8 cellular contexts compared by ENCODE assay signal in genomic region chr1:223776075-223776814, GRCh38.
DNase-seq lines count a peak whose midpoint lies in the region; ATAC-seq lines count a peak whose summit lies in the region.

No MANE protein-coding gene starts in this region.

- peaks cover 12 to 27% of the 10 kb centered on the region in 2 donors for H3K36me3 Mint-ChIP-seq in activated T-cell treated with anti-CD3 and anti-CD28 coated beads, Interleukin-2, amount 50 U/mL, for 72 hours (ENCODE audit: insufficient read depth in 2 of 2)

- peak overlapping the region; percentile 84 for H3K27ac ChIP-seq in ACC112 (ENCODE audit: low read depth, low read length)

- H3K4me3 Mint-ChIP-seq in activated T-cell treated with anti-CD3 and anti-CD28 coated beads, Interleukin-2, amount 50 U/mL, for 72 hours, result peak overlapping the region; percentile 14 to 64

- peaks cover 40% of the 10 kb centered on the region for H3K4me1 Mint-ChIP-seq in activated T-cell treated with anti-CD3 and anti-CD28 coated beads, Interleukin-2, amount 50 U/mL, for 72 hours (ENCODE audit: low read depth)

- no peak overlapping the region for H2AFZ ChIP-seq in ACC112 (ENCODE audit: low read length, unreplicated experiment)

- H3K4me3 ChIP-seq in ACC112 (ENCODE audit: low read depth, low read length), result peak overlapping the region; percentile 10; the same call in 1 of the 2 replicates

- intact Hi-C loops in left cardiac atrium (cut with DNase I), result no loop called here

- peaks cover 45% of the 10 kb centered on the region for H3K4me1 ChIP-seq in ACC112 (ENCODE audit: control insufficient read depth, insufficient read depth, low read length, unreplicated experiment)

- H3K27me3 Mint-ChIP-seq in activated T-cell treated with anti-CD3 and anti-CD28 coated beads, Interleukin-2, amount 50 U/mL, for 72 hours (ENCODE audit: low read depth), result no peaks in the 10 kb centered on the region

- H3K9me3 Mint-ChIP-seq in activated T-cell treated with anti-CD3 and anti-CD28 coated beads, Interleukin-2, amount 50 U/mL, for 72 hours, result no peaks in the 10 kb centered on the region

- H3K27me3 ChIP-seq in ACC112 (ENCODE audit: insufficient read depth, low read length), result no peaks in the 10 kb centered on the region

- DNase-seq in HT-29 (ENCODE audit: low spot score) (peak; percentile 47), left cardiac atrium (peak; percentile 35), NCI-H69 (lab: John Stamatoyannopoulos, UW) (no peak), NCI-H2029 treated with DMSO at 0.1 percent for 48 hours (lab: John Stamatoyannopoulos, UW) (no peak)
- DNase-seq in activated T-cell treated with anti-CD3 and anti-CD28 coated beads, Interleukin-2, amount 50 U/mL, for 72 hours, result peak; percentile 47 to 58
- DNase-seq in stimulated activated CD4-positive, alpha-beta T cell treated with anti-CD3 and anti-CD28 coated beads, TNF-alpha, amount 100 ng/mL, for 48 hours (ENCODE audit: low read depth in 3 of 3), result peak; percentile 6 to 31 (median 16)

- no peaks in the 10 kb centered on the region for H3K79me2 ChIP-seq in ACC112 (ENCODE audit: control insufficient read depth, insufficient read depth, low read length, unreplicated experiment)

- peak; percentile 87 to 90 for ATAC-seq in activated T-cell treated with anti-CD3 and anti-CD28 coated beads, Interleukin-2, amount 50 U/mL, for 72 hours (replicated peaks in 1 of 2)
- ATAC-seq in left cardiac atrium (peak in 1 of 2 donors; percentile 32), GM21786 (IDR thresholded peaks at IDR 0.05; ENCODE audit: unreplicated experiment) (no peak)

- peaks cover 56% of the 10 kb centered on the region for H3K36me3 ChIP-seq in ACC112 (ENCODE audit: insufficient read depth, low read length)

- peak overlapping the region; percentile 35 for H3K27ac Mint-ChIP-seq in activated T-cell treated with anti-CD3 and anti-CD28 coated beads, Interleukin-2, amount 50 U/mL, for 72 hours

Comparison
In these comparisons a context has a peak if more than half of its experiments do, and no peak if none do; other contexts are left out.
1. DNase-seq: peak in HT-29 (single experiment), activated T-cell treated with anti-CD3 and anti-CD28 coated beads, Interleukin-2, amount 50 U/mL, for 72 hours (2 of 2), left cardiac atrium (single experiment) and stimulated activated CD4-positive, alpha-beta T cell treated with anti-CD3 and anti-CD28 coated beads, TNF-alpha, amount 100 ng/mL, for 48 hours (3 of 3); none in NCI-H69 (single experiment) and NCI-H2029 treated with DMSO at 0.1 percent for 48 hours (single experiment).